Comparison of ENCODE assay signal across 11 cellular contexts in the genomic region with DNA sequence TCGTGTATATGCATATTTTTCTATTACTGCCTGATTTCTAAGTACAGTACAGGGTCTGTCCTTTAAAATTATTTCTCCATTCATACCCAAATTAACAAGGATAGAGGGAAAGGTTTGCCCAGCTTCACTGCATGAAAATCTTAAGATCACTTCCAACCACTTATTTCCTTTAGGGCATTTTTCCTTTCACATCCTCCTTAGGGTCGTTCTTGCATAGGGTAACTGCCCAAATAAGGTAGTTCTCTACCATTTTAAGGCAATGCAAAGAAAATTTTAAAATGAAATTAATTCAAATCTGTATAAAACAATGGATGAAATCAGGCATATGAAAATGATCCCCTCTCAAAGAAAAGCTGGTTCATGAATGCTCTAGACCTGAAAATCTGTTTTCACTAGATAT. TPM values are rescaled to one million over a fixed set of nuclear protein-coding genes. Genes with fewer than 3 reads are reported as not detected.
DNase-seq lines count a peak whose midpoint lies in the region; ATAC-seq and TF ChIP-seq lines count a peak whose summit lies in the region.
"Had no signal": no experiment of that assay in that cellular context is flagged by ENCODE, and none has a peak within 500 bp of the region (broad histone marks: within the 10 kb centered on the region; RNA-seq: fewer than 3 reads in every experiment).

No MANE protein-coding gene starts in this region.

- H3K27ac ChIP-seq in parathyroid adenoma: no peak overlapping the region
- H3K27ac ChIP-seq: HL-60 had no signal

- H3K27ac Mint-ChIP-seq in activated naive CD4-positive, alpha-beta T cell treated with anti-CD3 and anti-CD28 coated beads, Interleukin-2, amount 10 ng/mL, durations not matched to agents 7 days and 5 days: no peak overlapping the region
- no peak overlapping the region for H3K27ac Mint-ChIP-seq in activated naive CD4-positive, alpha-beta T cell treated with anti-CD3 and anti-CD28 coated beads, Interleukin-2, amount 50 U/mL, for 72 hours
- no peak overlapping the region for H3K27ac Mint-ChIP-seq in chondrocyte (ENCODE audit: unreplicated experiment)
- H3K27ac Mint-ChIP-seq: dendritic cell treated with granulocyte-macrophage colony-stimulating factor and Interleukin-4, amounts not matched to agents 40 ng/mL and 50 ng/mL, for 4 days had no signal

- no peak for DNase-seq in activated naive CD4-positive, alpha-beta T cell treated with anti-CD3 and anti-CD28 coated beads, Interleukin-2, amount 10 ng/mL, durations not matched to agents 7 days and 5 days
- no peak for DNase-seq in activated naive CD4-positive, alpha-beta T cell treated with anti-CD3 and anti-CD28 coated beads, Interleukin-2, amount 50 U/mL, for 72 hours (ENCODE audit: low spot score in 2 of 2)
- DNase-seq in NB4 (ENCODE audit: low read depth): peak; percentile 9
- DNase-seq in chondrocyte (ENCODE audit: low spot score): no peak
- no peak for DNase-seq in kidney tubule cell (ENCODE audit: low spot score)
- DNase-seq in NCI-H345 treated with DMSO at 0.1 percent for 48 hours (lab: John Stamatoyannopoulos, UW; ENCODE audit: unreplicated experiment): no peak
- no peak for DNase-seq in HEK293T (ENCODE audit: extremely low spot score)

- no peak overlapping the region for H3K9ac ChIP-seq in parathyroid adenoma

- H3K9me3 ChIP-seq in parathyroid adenoma (ENCODE audit: control insufficient read depth, low read length): no peaks in the 10 kb centered on the region

- H3K4me1 Mint-ChIP-seq in activated naive CD4-positive, alpha-beta T cell treated with anti-CD3 and anti-CD28 coated beads, Interleukin-2, amount 10 ng/mL, durations not matched to agents 7 days and 5 days: peaks cover 46% of the 10 kb centered on the region
- peaks cover 28% of the 10 kb centered on the region for H3K4me1 Mint-ChIP-seq in chondrocyte (ENCODE audit: low read depth)

- H3K36me3 Mint-ChIP-seq in activated naive CD4-positive, alpha-beta T cell treated with anti-CD3 and anti-CD28 coated beads, Interleukin-2, amount 10 ng/mL, durations not matched to agents 7 days and 5 days: no peaks in the 10 kb centered on the region
- peaks cover 5 to 8% of the 10 kb centered on the region in 2 donors for H3K36me3 Mint-ChIP-seq in activated naive CD4-positive, alpha-beta T cell treated with anti-CD3 and anti-CD28 coated beads, Interleukin-2, amount 50 U/mL, for 72 hours
- H3K36me3 Mint-ChIP-seq in chondrocyte (ENCODE audit: low read depth): no peaks in the 10 kb centered on the region

- H3K4me3 Mint-ChIP-seq in activated naive CD4-positive, alpha-beta T cell treated with anti-CD3 and anti-CD28 coated beads, Interleukin-2, amount 10 ng/mL, durations not matched to agents 7 days and 5 days: peak overlapping the region; percentile 57
- peak overlapping the region; percentile 65 for H3K4me3 Mint-ChIP-seq in chondrocyte (ENCODE audit: unreplicated experiment)

- H3K4me1 ChIP-seq in parathyroid adenoma: peaks cover 3% of the 10 kb centered on the region

- CTCF ChIA-PET in activated naive CD4-positive, alpha-beta T cell treated with anti-CD3 and anti-CD28 coated beads, Interleukin-2, amount 10 ng/mL, durations not matched to agents 7 days and 5 days (lab: Charles Lee): interaction anchor here (0.7 to 2.0 kb wide), 5 partner anchors 8 to 82 kb away, joined by 3 to 6 read pairs (median 4); partner anchors contain the start of gene MCIDAS
- CTCF ChIA-PET in HEK293T (lab: Yijun Ruan, JAX): interaction anchor here (0.9 kb wide), 1 partner anchor 10 kb away, joined by 4 read pairs; no protein-coding TSS in a partner anchor

- no peak overlapping the region for H3K4me2 ChIP-seq in parathyroid adenoma (ENCODE audit: low read length)

- H3K4me3 ChIP-seq in NB4 (ENCODE audit: low read depth, low read length) (peak overlapping the region; percentile 54), parathyroid adenoma (ENCODE audit: low read depth, low read length) (no peak overlapping the region)

- no peak for ATAC-seq in activated naive CD4-positive, alpha-beta T cell treated with anti-CD3 and anti-CD28 coated beads, Interleukin-2, amount 50 U/mL, for 72 hours

- H3K9me3 Mint-ChIP-seq in activated naive CD4-positive, alpha-beta T cell treated with anti-CD3 and anti-CD28 coated beads, Interleukin-2, amount 10 ng/mL, durations not matched to agents 7 days and 5 days: no peaks in the 10 kb centered on the region
- no peaks in the 10 kb centered on the region for H3K9me3 Mint-ChIP-seq in activated naive CD4-positive, alpha-beta T cell treated with anti-CD3 and anti-CD28 coated beads, Interleukin-2, amount 50 U/mL, for 72 hours
- no peaks in the 10 kb centered on the region for H3K9me3 Mint-ChIP-seq in chondrocyte (ENCODE audit: low read depth)
- H3K9me3 Mint-ChIP-seq: dendritic cell treated with granulocyte-macrophage colony-stimulating factor and Interleukin-4, amounts not matched to agents 40 ng/mL and 50 ng/mL, for 4 days had no signal

- TF ChIP-seq POLR2A in NB4 (IDR thresholded peaks at IDR 0.05; ENCODE audit: extremely low read depth, insufficient read length): no peak

- H3K79me2 ChIP-seq in parathyroid adenoma: no peaks in the 10 kb centered on the region

- POLR2A ChIA-PET in HEK293T (lab: Yijun Ruan, JAX): interaction anchor here (0.9 to 1.3 kb wide), 3 partner anchors 12 to 784 kb away, joined by 3 read pairs; partner anchors contain the start of gene GPX8

- H3K36me3 ChIP-seq in parathyroid adenoma (ENCODE audit: control insufficient read depth, insufficient read depth, low read length): no peaks in the 10 kb centered on the region

- TF ChIP-seq CTCF in NB4 (IDR thresholded peaks at IDR 0.05; ENCODE audit: low read depth, low read length): no peak
- TF ChIP-seq CTCF in chondrocyte (IDR thresholded peaks at IDR 0.05): no peak
- no peak for TF ChIP-seq CTCF in parathyroid adenoma (IDR thresholded peaks at IDR 0.05)

- peak overlapping the region; percentile 69 for H2AFZ ChIP-seq in parathyroid adenoma

- peaks cover 82% of the 10 kb centered on the region for H3K27me3 Mint-ChIP-seq in activated naive CD4-positive, alpha-beta T cell treated with anti-CD3 and anti-CD28 coated beads, Interleukin-2, amount 10 ng/mL, durations not matched to agents 7 days and 5 days
- H3K27me3 Mint-ChIP-seq in chondrocyte (ENCODE audit: low read depth): peaks cover 76% of the 10 kb centered on the region

- no peaks in the 10 kb centered on the region for H3K27me3 ChIP-seq in parathyroid adenoma (ENCODE audit: control insufficient read depth, insufficient read depth, low read length)

TF ChIP-seq in HEK293T, 16 proteins besides CTCF, POLR2A, EP300 and RAD21:
- TF ChIP-seq TARDBP (IDR thresholded peaks at IDR 0.05) (no peak), CTBP1 (IDR thresholded peaks at IDR 0.05; ENCODE audit: borderline replicate concordance) (no peak)
TF ChIP-seq in HEK293T: peak in this region for 0.

RNA-seq across cellular contexts. Expression of gene CDC20B, which starts 4.1 kb away (rescaled TPM):
- total RNA-seq in activated naive CD4-positive, alpha-beta T cell treated with anti-CD3 and anti-CD28 coated beads, Interleukin-2, amount 50 U/mL, for 72 hours: not detected
- total RNA-seq in chondrocyte: not detected in 3 replicates
- total RNA-seq: M059J had no signal

RNA-seq across cellular contexts. Expression of gene GPX8, which starts 17.1 kb away (rescaled TPM):
- total RNA-seq in activated naive CD4-positive, alpha-beta T cell treated with anti-CD3 and anti-CD28 coated beads, Interleukin-2, amount 50 U/mL, for 72 hours: not detected
- total RNA-seq in chondrocyte: 196 to 212 TPM (median 198 TPM) in 3 replicates

RNA-seq across cellular contexts. Expression of gene MCIDAS, which starts 50.0 kb away (rescaled TPM):
- total RNA-seq in activated naive CD4-positive, alpha-beta T cell treated with anti-CD3 and anti-CD28 coated beads, Interleukin-2, amount 50 U/mL, for 72 hours: under 1 TPM in 1 of 2 donors, not detected in 1; 0.18 TPM
- 0.15 TPM in 1 of 3 replicates, not detected in the others for total RNA-seq in chondrocyte

RNA-seq across cellular contexts. Expression of gene CCNO, which starts 56.3 kb away (rescaled TPM):
- not detected for total RNA-seq in activated naive CD4-positive, alpha-beta T cell treated with anti-CD3 and anti-CD28 coated beads, Interleukin-2, amount 50 U/mL, for 72 hours
- 1.7 to 2.0 TPM in 2 of 3 replicates, not detected in the other for total RNA-seq in chondrocyte

Comparison
In these comparisons a context has a peak if more than half of its experiments do, and no peak if none do; other contexts are left out.
1. RNA of gene GPX8, which starts 17.1 kb away (total RNA-seq): 196 to 212 TPM in chondrocyte; not detected in activated naive CD4-positive, alpha-beta T cell treated with anti-CD3 and anti-CD28 coated beads, Interleukin-2, amount 50 U/mL, for 72 hours; every median in the first group is over 100 times any median in the second.